Comparison of ENCODE assay signal across 19 cellular contexts in the genomic region with DNA sequence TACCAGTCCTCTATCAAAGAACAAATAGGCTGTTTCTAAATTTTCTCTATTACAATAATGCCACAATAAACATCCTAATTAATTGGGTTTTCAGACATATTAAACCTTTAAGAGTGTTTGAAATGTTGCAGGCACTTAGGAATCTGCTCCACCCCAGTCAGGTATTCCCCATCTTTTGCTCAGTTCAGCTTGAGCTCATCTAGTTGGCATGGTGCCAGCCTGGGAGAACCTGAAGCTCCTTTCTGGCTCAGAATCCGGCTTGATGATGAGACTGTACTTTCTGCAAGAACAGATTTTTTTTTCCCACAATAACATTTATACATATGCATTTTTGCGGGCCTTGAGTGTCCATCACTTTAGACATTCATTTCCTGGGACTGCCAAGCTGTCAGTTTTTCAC. TPM values are rescaled to one million over a fixed set of nuclear protein-coding genes. Genes with fewer than 3 reads are reported as not detected.
DNase-seq lines count a peak whose midpoint lies in the region; ATAC-seq and TF ChIP-seq lines count a peak whose summit lies in the region.
"Had no signal": no experiment of that assay in that cellular context is flagged by ENCODE, and none has a peak within 500 bp of the region (broad histone marks: within the 10 kb centered on the region; RNA-seq: fewer than 3 reads in every experiment).

No MANE protein-coding gene starts in this region.

- no peaks in the 10 kb centered on the region for H3K27me3 Mint-ChIP-seq in HFFc6 (ENCODE audit: insufficient read depth)
- H3K27me3 Mint-ChIP-seq: activated CD4-positive, alpha-beta memory T cell treated with anti-CD3 and anti-CD28 coated beads for 36 hours; progenitor cell of endocrine pancreas; T-cell had no signal

- no peak overlapping the region for H2AFZ ChIP-seq in SK-N-SH (ENCODE audit: low read depth)

- no peaks in the 10 kb centered on the region for H4K20me1 ChIP-seq in SK-N-SH (ENCODE audit: insufficient read depth)

- H3K4me1 Mint-ChIP-seq in HFFc6 (ENCODE audit: low read depth) = peaks cover 22% of the 10 kb centered on the region
- H3K4me1 Mint-ChIP-seq: nephron had no signal

- H3K4me1 ChIP-seq in SK-N-SH (ENCODE audit: control insufficient read depth in 1 of 2, insufficient read depth in 2 of 2, low read depth in 1 of 2, low read length in 1 of 2) = no peaks in the 10 kb centered on the region; a peak in 1 of 4 replicates

- H3K27ac Mint-ChIP-seq in HFFc6 = no peak overlapping the region
- H3K27ac Mint-ChIP-seq: activated CD4-positive, alpha-beta memory T cell treated with anti-CD3 and anti-CD28 coated beads for 36 hours; CD8-positive, alpha-beta T cell; nephron; progenitor cell of endocrine pancreas; T-cell had no signal

- no peak for TF ChIP-seq CTCF in SK-N-SH (IDR thresholded peaks at IDR 0.05)
- TF ChIP-seq CTCF in HFFc6 (IDR thresholded peaks at IDR 0.05) = no peak

- H3K27ac ChIP-seq in SK-N-SH (ENCODE audit: low read depth in 2 of 2, low read length in 1 of 2) = no peak overlapping the region

- no peak overlapping the region for H3K4me3 Mint-ChIP-seq in HFFc6
- H3K4me3 Mint-ChIP-seq: activated CD4-positive, alpha-beta memory T cell treated with anti-CD3 and anti-CD28 coated beads for 36 hours; CD8-positive, alpha-beta T cell; nephron; T-cell had no signal

- H3K36me3 ChIP-seq in SK-N-SH (replicated peaks in 1 of 2; ENCODE audit: control insufficient read depth in 1 of 2, insufficient read depth in 2 of 2, low read length in 1 of 2) = no peaks in the 10 kb centered on the region

- POLR2A ChIA-PET in SK-N-SH (lab: Yijun Ruan, JAX) = no interaction called here

- H3K4me3 ChIP-seq in SK-N-SH (ENCODE audit: low read depth in 2 of 2, low read length in 1 of 2) = no peak overlapping the region

- no peaks in the 10 kb centered on the region for H3F3A ChIP-seq in SK-N-SH (replicated peaks; ENCODE audit: insufficient read depth)

- H3K9me2 ChIP-seq in SK-N-SH = no peaks in the 10 kb centered on the region

- intact Hi-C loops in left colon (cut with DNase I, micrococcal nuclease) = no loop called here

- CTCF ChIA-PET in SK-N-SH (lab: Yijun Ruan, JAX) = interaction anchor here (0.7 to 1.3 kb wide), 2 partner anchors 189 to 322 kb away, joined by 4 to 5 read pairs; partner anchors contain the start of gene XYLB

- no peaks in the 10 kb centered on the region for H3K9me3 Mint-ChIP-seq in HFFc6
- H3K9me3 Mint-ChIP-seq: activated CD4-positive, alpha-beta memory T cell treated with anti-CD3 and anti-CD28 coated beads for 36 hours; CD8-positive, alpha-beta T cell; nephron; T-cell had no signal

- H3K36me3 Mint-ChIP-seq in HFFc6 (ENCODE audit: low read depth) = no peaks in the 10 kb centered on the region
- H3K36me3 Mint-ChIP-seq: activated CD4-positive, alpha-beta memory T cell treated with anti-CD3 and anti-CD28 coated beads for 36 hours; CD8-positive, alpha-beta T cell; T-cell had no signal

- no peak overlapping the region for H3K4me2 ChIP-seq in SK-N-SH

- no peak for TF ChIP-seq RAD21 in SK-N-SH (IDR thresholded peaks at IDR 0.05; ENCODE audit: low read length)

- 88% methylated on average over 2 of the region's 2 CpGs for WGBS in SK-N-SH (ENCODE audit: low lambda C conversion rate)

- DNase-seq in NCI-H345 (lab: John Stamatoyannopoulos, UW) = peak; percentile 54
- no peak for DNase-seq in NCI-H345 treated with DMSO at 0.1 percent for 48 hours (lab: John Stamatoyannopoulos, UW; ENCODE audit: unreplicated experiment)
- DNase-seq in NCI-H2029 treated with DMSO at 0.1 percent for 48 hours (lab: John Stamatoyannopoulos, UW) = peak; percentile 26
- DNase-seq in SK-N-SH = no peak
- no peak for DNase-seq in left colon
- DNase-seq in NCI-H2107 (lab: John Stamatoyannopoulos, UW) = no peak
- DNase-seq in HFFc6 = no peak
- DNase-seq: activated CD4-positive, alpha-beta memory T cell treated with anti-CD3 and anti-CD28 coated beads for 36 hours; activated naive CD4-positive, alpha-beta T cell treated with anti-CD3 and anti-CD28 coated beads, Interleukin-2, amount 50 U/mL, for 16 hours; activated T-cell treated with anti-CD3 and anti-CD28 coated beads, Interleukin-2, amount 50 U/mL, for 1 hour; CD8-positive, alpha-beta T cell; NCI-H1436 treated with DMSO at 0.1 percent for 48 hours; NK-92 treated with Interleukin-12 subunit alpha and Interleukin-12 subunit beta, amount 100 ng/mL, for 24 hours; small intestine; stimulated activated CD4-positive, alpha-beta T cell treated with anti-CD3 and anti-CD28 coated beads, Interleukin-4, amount 100 ng/mL, for 24 hours; T-cell had no signal

- no peaks in the 10 kb centered on the region for H3K9me3 ChIP-seq in SK-N-SH

- H3K27me3 ChIP-seq in SK-N-SH (ENCODE audit: insufficient read depth) = no peaks in the 10 kb centered on the region

- H3K9ac ChIP-seq in SK-N-SH = no peak overlapping the region

- TF ChIP-seq EP300 in SK-N-SH (IDR thresholded peaks at IDR 0.05; ENCODE audit: borderline replicate concordance in 1 of 2, low read depth in 1 of 2, low read length in 1 of 2) = no peak

- ATAC-seq in left colon (peak; percentile 22), GM18873 (IDR thresholded peaks at IDR 0.05; ENCODE audit: low FRiP score, unreplicated experiment) (no peak)
- ATAC-seq: CD8-positive, alpha-beta T cell; T-cell had no signal

- H3K79me2 ChIP-seq in SK-N-SH (ENCODE audit: insufficient read depth) = no peaks in the 10 kb centered on the region; the same call in 1 of the 2 replicates

TF ChIP-seq in SK-N-SH, 30 proteins besides CTCF, POLR2A, EP300 and RAD21:
- no peak for TF ChIP-seq SMC3 (IDR thresholded peaks at IDR 0.05; ENCODE audit: low read depth, low read length)
- TF ChIP-seq NFIC (IDR thresholded peaks at IDR 0.05; ENCODE audit: borderline replicate concordance) = peak; percentile 44

RNA-seq across cellular contexts. Expression of gene OXSR1, which starts 7.8 kb away (rescaled TPM):
- polyA plus RNA-seq in SK-N-SH (2012; rRNA removed) = 22.3 and 31.9 TPM in 2 replicates
- polyA plus RNA-seq in SK-N-SH (2012; cell fraction: cytosol; rRNA removed) = 28.5 and 30.6 TPM in 2 replicates
- 17.1 and 30.4 TPM in 2 replicates for polyA plus RNA-seq in SK-N-SH (2012; cell fraction: nucleus; rRNA removed)
- 10 to 100 TPM; 42.5 to 42.8 TPM for total RNA-seq in left colon
- 10 to 100 TPM; 48.5 to 54.3 (median 51.5) TPM for total RNA-seq in HFFc6 (2021; fragmentation: NEBNext Ultra II Directional; extraction: Animal tissue kit (Norgen Biotek cat#: 25700))

RNA-seq across cellular contexts. Expression of gene MYD88, which starts 19.1 kb away (rescaled TPM):
- 24.0 and 26.9 TPM in 2 replicates for polyA plus RNA-seq in SK-N-SH (2012; rRNA removed)
- polyA plus RNA-seq in SK-N-SH (2012; cell fraction: cytosol; rRNA removed) = 22.7 and 23.9 TPM in 2 replicates
- polyA plus RNA-seq in SK-N-SH (2012; cell fraction: nucleus; rRNA removed) = 34.1 and 42.3 TPM in 2 replicates
- 10 to 100 TPM; 66.1 to 76.4 TPM for total RNA-seq in left colon
- 10 to 100 TPM; 25.1 to 31.9 (median 28.4) TPM for total RNA-seq in HFFc6 (2021; fragmentation: NEBNext Ultra II Directional; extraction: Animal tissue kit (Norgen Biotek cat#: 25700))

RNA-seq across cellular contexts. Expression of gene ACAA1, which starts 20.6 kb away (rescaled TPM):
- 86.4 and 101 TPM in 2 replicates for polyA plus RNA-seq in SK-N-SH (2012; rRNA removed)
- polyA plus RNA-seq in SK-N-SH (2012; cell fraction: cytosol; rRNA removed) = 60.4 and 61.4 TPM in 2 replicates
- polyA plus RNA-seq in SK-N-SH (2012; cell fraction: nucleus; rRNA removed) = 220 and 261 TPM in 2 replicates
- 100 to 1,000 TPM; 177 to 186 TPM for total RNA-seq in left colon
- 10 to 100 TPM; 45.1 to 60.9 (median 52.1) TPM for total RNA-seq in HFFc6 (2021; fragmentation: NEBNext Ultra II Directional; extraction: Animal tissue kit (Norgen Biotek cat#: 25700))

Comparison
In these comparisons a context has a peak if more than half of its experiments do, and no peak if none do; other contexts are left out.
1. DNase-seq: peak in NCI-H345 (single experiment) and NCI-H2029 treated with DMSO at 0.1 percent for 48 hours (single experiment); none in NCI-H345 treated with DMSO at 0.1 percent for 48 hours (single experiment), SK-N-SH (single experiment), left colon (0 of 2), NCI-H2107 (single experiment) and HFFc6 (single experiment).